ENCODE assay signal across 6 cellular contexts in the genomic region with DNA sequence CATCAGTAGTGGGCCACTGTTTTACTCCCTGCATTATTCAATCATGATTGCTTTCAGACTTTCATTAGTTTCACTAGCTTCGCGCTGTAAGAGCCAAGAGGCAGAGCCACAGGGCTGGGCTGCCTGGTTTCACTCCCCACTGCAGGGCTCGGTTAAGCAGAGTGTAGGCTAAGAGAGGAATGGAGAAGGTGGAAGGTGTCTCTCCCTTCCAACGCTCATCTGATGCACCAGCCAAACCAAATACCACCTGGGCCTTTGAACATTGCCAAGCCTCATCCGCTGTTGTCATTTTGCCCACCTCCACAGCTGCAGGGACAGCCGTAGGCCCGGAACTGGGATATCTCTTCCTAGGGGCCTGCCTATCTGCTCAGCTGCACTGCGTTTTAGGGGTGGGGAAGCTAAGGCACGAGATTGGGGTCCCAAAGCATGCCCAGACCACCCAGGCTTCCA. TPM values are rescaled to one million over a fixed set of nuclear protein-coding genes. Genes with fewer than 3 reads are reported as not detected.
DNase-seq lines count a peak whose midpoint lies in the region; ATAC-seq and TF ChIP-seq lines count a peak whose summit lies in the region.

No MANE protein-coding gene starts in this region.

- H3K27me3 ChIP-seq in MM.1S (replicated peaks; ENCODE audit: insufficient read depth, low read length) (no peaks in the 10 kb centered on the region), endodermal cell (ENCODE audit: control insufficient read depth, insufficient read depth, low read length, poor library complexity, severe bottlenecking) (no peaks in the 10 kb centered on the region), skeletal muscle satellite cell (ENCODE audit: control insufficient read depth, insufficient read depth, low read length) (no peaks in the 10 kb centered on the region)

- H3K9me3 Mint-ChIP-seq in endodermal cell, result no peaks in the 10 kb centered on the region

- peak overlapping the region; percentile 92 for H3K27ac Mint-ChIP-seq in endodermal cell

- no peak for TF ChIP-seq CTCF in MM.1S (IDR thresholded peaks at IDR 0.05; ENCODE audit: low read length)
- TF ChIP-seq CTCF in endodermal cell (conservative IDR thresholded peaks at IDR 0.05), result no peak

- H3K4me2 ChIP-seq in MM.1S (ENCODE audit: low read depth, low read length), result peak overlapping the region; percentile 100
- peak overlapping the region; percentile 89 for H3K4me2 ChIP-seq in skeletal muscle satellite cell (ENCODE audit: low read length)

- H3K79me2 ChIP-seq in MM.1S (ENCODE audit: low read length), result peaks cover 40% of the 10 kb centered on the region

- peak; percentile 70 for DNase-seq in MM.1S
- no peak for DNase-seq in endodermal cell
- no peak for DNase-seq in stimulated activated CD4-positive, alpha-beta T cell treated with anti-CD3 and anti-CD28 coated beads, Interleukin-2, amount 100 ng/mL, for 48 hours

- H3K4me3 Mint-ChIP-seq in endodermal cell, result peak overlapping the region; percentile 79

- peak overlapping the region; percentile 69 for H2AFZ ChIP-seq in MM.1S (ENCODE audit: low read length)

- H3K9me3 ChIP-seq in MM.1S (replicated peaks; ENCODE audit: insufficient read depth, low read length), result no peaks in the 10 kb centered on the region
- no peaks in the 10 kb centered on the region for H3K9me3 ChIP-seq in endodermal cell (ENCODE audit: control insufficient read depth, low read length)
- no peaks in the 10 kb centered on the region for H3K9me3 ChIP-seq in skeletal muscle satellite cell (replicated peaks; ENCODE audit: low read length)

- H3F3A ChIP-seq in MM.1S (ENCODE audit: insufficient read depth, low read length), result peaks cover 15% of the 10 kb centered on the region

- H3K4me1 Mint-ChIP-seq in endodermal cell, result peaks cover 29% of the 10 kb centered on the region

- H3K27me3 Mint-ChIP-seq in endodermal cell (ENCODE audit: insufficient read depth), result peaks cover 2% of the 10 kb centered on the region

- H3K36me3 Mint-ChIP-seq in endodermal cell (ENCODE audit: low read depth), result peaks cover 3% of the 10 kb centered on the region

- WGBS in endodermal cell (ENCODE audit: insufficient coverage in 1 of 2, insufficient read length in 1 of 2), 2 experiments, result 84 to 90% methylated on average over 3 to 9 of the region's 9 CpGs

- H3K27ac ChIP-seq in MM.1S (ENCODE audit: low read length) (peak overlapping the region; percentile 95), endodermal cell (ENCODE audit: low read depth, low read length) (peak overlapping the region; percentile 99)

- no peaks in the 10 kb centered on the region for H4K20me1 ChIP-seq in MM.1S (ENCODE audit: insufficient read depth, low read length)

- H3K9me2 ChIP-seq in MM.1S (replicated peaks; ENCODE audit: insufficient read depth, low read length), result no peaks in the 10 kb centered on the region

- ATAC-seq in HG03521 (IDR thresholded peaks at IDR 0.05; ENCODE audit: unreplicated experiment) (no peak), HG03571 (IDR thresholded peaks at IDR 0.05; ENCODE audit: unreplicated experiment) (no peak)

- no peaks in the 10 kb centered on the region for H3K36me3 ChIP-seq in MM.1S (replicated peaks; ENCODE audit: insufficient read depth, low read length)
- peaks cover 1% of the 10 kb centered on the region for H3K36me3 ChIP-seq in endodermal cell (ENCODE audit: control insufficient read depth, insufficient read depth, low read length)
- no peaks in the 10 kb centered on the region for H3K36me3 ChIP-seq in skeletal muscle satellite cell (ENCODE audit: insufficient read depth, low read length)

- H3K9ac ChIP-seq in MM.1S (ENCODE audit: low read length) (peak overlapping the region; percentile 99), endodermal cell (ENCODE audit: extremely low read depth, low read length, poor library complexity, severe bottlenecking) (peak overlapping the region; percentile 98), skeletal muscle satellite cell (ENCODE audit: low read depth, low read length) (peak overlapping the region; percentile 100)

- H3K4me1 ChIP-seq in MM.1S (ENCODE audit: low read length), result peaks cover 18% of the 10 kb centered on the region; the same call in 1 of the 2 replicates
- peaks cover 13% of the 10 kb centered on the region for H3K4me1 ChIP-seq in endodermal cell (ENCODE audit: control insufficient read depth, insufficient read depth, low read length)
- H3K4me1 ChIP-seq in skeletal muscle satellite cell (ENCODE audit: control insufficient read depth, insufficient read depth, low read length), result peaks cover 28% of the 10 kb centered on the region

- H3K4me3 ChIP-seq in MM.1S (ENCODE audit: low read length), result peak overlapping the region; percentile 77
- H3K4me3 ChIP-seq in endodermal cell (ENCODE audit: low read length), result peak overlapping the region; percentile 94
- peak overlapping the region; percentile 99 for H3K4me3 ChIP-seq in skeletal muscle satellite cell (ENCODE audit: low read length)

RNA-seq across cellular contexts. Expression of gene SMARCB1, which starts 0.5 kb away (rescaled TPM):
- 100 to 1,000 TPM; 136 to 148 TPM for total RNA-seq in endodermal cell
- 201 TPM for polyA plus RNA-seq in endodermal cell (2013, experiment 1 of 2)
- 179 TPM for polyA plus RNA-seq in endodermal cell (2013, experiment 2 of 2)
- total RNA-seq in skeletal muscle satellite cell (2012; rRNA removed), result 46.1 and 47.2 TPM in 2 replicates

RNA-seq across cellular contexts. Expression of gene MMP11, which starts 13.6 kb away (rescaled TPM):
- total RNA-seq in endodermal cell, result 10 to 100 TPM in 1 of 2 donors, 1 to 10 TPM in 1; 9.7 to 14.3 TPM
- 14.7 TPM for polyA plus RNA-seq in endodermal cell (2013, experiment 1 of 2)
- polyA plus RNA-seq in endodermal cell (2013, experiment 2 of 2), result 14.5 TPM
- total RNA-seq in skeletal muscle satellite cell (2012; rRNA removed), result 5.1 and 17.0 TPM in 2 replicates

RNA-seq across cellular contexts. Expression of gene CHCHD10, which starts 18.5 kb away (rescaled TPM):
- 100 to 1,000 TPM in 1 of 2 donors, 10 to 100 TPM in 1; 76.1 to 103 TPM for total RNA-seq in endodermal cell
- polyA plus RNA-seq in endodermal cell (2013, experiment 1 of 2), result 75.1 TPM
- polyA plus RNA-seq in endodermal cell (2013, experiment 2 of 2), result 66.0 TPM
- total RNA-seq in skeletal muscle satellite cell (2012; rRNA removed), result 7.6 and 17.2 TPM in 2 replicates

RNA-seq across cellular contexts. Expression of gene C22orf15, which starts 23.5 kb away (rescaled TPM):
- total RNA-seq in endodermal cell, result 1 to 10 TPM; 1.5 to 2.2 TPM
- polyA plus RNA-seq in endodermal cell (2013, experiment 1 of 2), result 2.7 TPM
- polyA plus RNA-seq in endodermal cell (2013, experiment 2 of 2), result 3.0 TPM
- total RNA-seq in skeletal muscle satellite cell (2012; rRNA removed), result 0.25 TPM in 1 of 2 replicates, not detected in the other

RNA-seq across cellular contexts. Expression of gene VPREB3, which starts 32.1 kb away (rescaled TPM):
- not detected for total RNA-seq in endodermal cell
- not detected for polyA plus RNA-seq in endodermal cell (2013, experiment 1 of 2)
- not detected for polyA plus RNA-seq in endodermal cell (2013, experiment 2 of 2)
- total RNA-seq in skeletal muscle satellite cell (2012; rRNA removed), result not detected in 2 replicates
